17 cellular contexts compared by ENCODE assay signal in the genomic region with DNA sequence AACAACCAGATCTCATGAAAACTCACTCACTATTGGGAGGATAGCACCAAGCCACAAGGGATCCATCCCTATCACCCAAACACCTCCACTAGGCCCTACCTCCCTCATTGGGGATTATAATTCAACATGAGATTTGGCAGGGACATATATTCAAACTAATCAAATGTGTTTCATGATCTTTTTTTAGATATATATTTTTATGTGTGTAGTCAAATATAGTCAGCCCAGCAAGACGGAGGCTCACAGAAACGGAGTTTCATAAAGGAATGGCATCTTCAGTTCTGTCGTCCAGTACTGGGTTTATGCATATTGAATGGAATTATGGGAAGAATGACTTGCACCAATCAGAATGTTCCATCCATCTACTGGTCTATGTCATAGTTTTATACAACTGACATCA.
DNase-seq lines count a peak whose midpoint lies in the region; TF ChIP-seq lines count a peak whose summit lies in the region.
"Had no signal": no experiment of that assay in that cellular context is flagged by ENCODE, and none has a peak within 500 bp of the region (broad histone marks: within the 10 kb centered on the region; RNA-seq: fewer than 3 reads in every experiment).

No MANE protein-coding gene starts in this region.

- H3K27ac ChIP-seq in Karpas-422 (ENCODE audit: low read length), result peak overlapping the region; percentile 100
- H3K27ac ChIP-seq in caudate nucleus (ENCODE audit: low read depth, low read length), result peak overlapping the region; percentile 74
- peak overlapping the region; percentile 7 to 47 (median 33) for H3K27ac ChIP-seq in sigmoid colon
- no peak overlapping the region for H3K27ac ChIP-seq in GM23248

- no peak for TF ChIP-seq POLR2A in sigmoid colon (IDR thresholded peaks at IDR 0.05)

- H3K4me2 ChIP-seq in Karpas-422 (ENCODE audit: low read depth, low read length, poor library complexity, severe bottlenecking), result peak overlapping the region; percentile 95
- no peak overlapping the region for H3K4me2 ChIP-seq in GM23248 (ENCODE audit: unreplicated experiment)

- H3K4me1 ChIP-seq in Karpas-422 (ENCODE audit: low read length) (peaks cover 62% of the 10 kb centered on the region), sigmoid colon (peaks cover 0 to 9% (median 0%) of the 10 kb centered on the region in 4 donors), GM23248 (ENCODE audit: insufficient read depth) (no peaks in the 10 kb centered on the region)
- H3K4me1 ChIP-seq: BE2C had no signal

- H2AFZ ChIP-seq in Karpas-422 (ENCODE audit: low read length), result peak overlapping the region; percentile 19; the same call in 1 of the 2 replicates
- no peak overlapping the region for H2AFZ ChIP-seq in GM23248
- H2AFZ ChIP-seq: GM23338 had no signal

- no peaks in the 10 kb centered on the region for H3K79me2 ChIP-seq in Karpas-422 (ENCODE audit: low read length)
- H3K79me2 ChIP-seq in GM23248 (ENCODE audit: insufficient read depth), result no peaks in the 10 kb centered on the region

- peak; percentile 94 for DNase-seq in Karpas-422
- no peak for DNase-seq in caudate nucleus (lab: John Stamatoyannopoulos, UW)
- DNase-seq in sigmoid colon, result no peak
- no peak for DNase-seq in GM23248
- DNase-seq in islet precursor cell, result no peak
- DNase-seq in medulla oblongata (ENCODE audit: extremely low spot score), result no peak
- no peak for DNase-seq in activated CD4-positive, alpha-beta T cell treated with anti-CD3 and anti-CD28 coated beads for 1 hour
- DNase-seq: ACHN; BE2C; CD4-positive, alpha-beta memory T cell; DMS153; DMS79; GDM1; HCEC 1CT; HFFc6; IMR-90 had no signal

- H3F3A ChIP-seq in GM23248 (ENCODE audit: insufficient read depth), result no peaks in the 10 kb centered on the region

- no peak for TF ChIP-seq EP300 in sigmoid colon (IDR thresholded peaks at IDR 0.05)

- no peak for TF ChIP-seq CTCF in sigmoid colon (IDR thresholded peaks at IDR 0.05)

- H3K9ac ChIP-seq in Karpas-422 (ENCODE audit: low read length) (peak overlapping the region; percentile 58), GM23248 (no peak overlapping the region)

- H3K4me3 ChIP-seq in Karpas-422 (ENCODE audit: low read length) (peak overlapping the region; percentile 61), sigmoid colon (no peak overlapping the region), GM23248 (no peak overlapping the region)
- H3K4me3 ChIP-seq: GM23338 had no signal

- H3K36me3 ChIP-seq in Karpas-422 (ENCODE audit: insufficient read depth, low read length), result no peaks in the 10 kb centered on the region; the same call in 1 of the 2 replicates
- no peaks in the 10 kb centered on the region for H3K36me3 ChIP-seq in sigmoid colon
- no peaks in the 10 kb centered on the region for H3K36me3 ChIP-seq in GM23248 (ENCODE audit: low read depth)
- H3K36me3 ChIP-seq: BE2C had no signal

- H3K9me3 ChIP-seq in Karpas-422 (ENCODE audit: low read length) (no peaks in the 10 kb centered on the region; the same call in 1 of the 2 replicates), sigmoid colon (no peaks in the 10 kb centered on the region), GM23248 (ENCODE audit: low read depth) (no peaks in the 10 kb centered on the region)
- H3K9me3 ChIP-seq: BE2C had no signal

- in situ Hi-C loops in GM23248 (cut with MboI), result no loop called here

- H3K27me3 ChIP-seq in Karpas-422 (ENCODE audit: low read length) (no peaks in the 10 kb centered on the region), sigmoid colon (no peaks in the 10 kb centered on the region), GM23248 (replicated peaks; ENCODE audit: insufficient read depth) (peaks cover 10% of the 10 kb centered on the region)
- H3K27me3 ChIP-seq: BE2C had no signal

- no peaks in the 10 kb centered on the region for H3K9me2 ChIP-seq in Karpas-422 (replicated peaks; ENCODE audit: insufficient read depth, low read length)
- H3K9me2 ChIP-seq in GM23248 (ENCODE audit: insufficient read depth), result no peaks in the 10 kb centered on the region

- H4K20me1 ChIP-seq in Karpas-422 (ENCODE audit: insufficient read depth, low read depth, low read length), result no peaks in the 10 kb centered on the region
- no peaks in the 10 kb centered on the region for H4K20me1 ChIP-seq in GM23248 (ENCODE audit: insufficient read depth)

- intact Hi-C loops in sigmoid colon (cut with DNase I), result loop anchor here (5.0 kb wide), 1 partner anchor 407 kb away; no protein-coding TSS in a partner anchor

- 91 to 94% methylated on average over 3 of the region's 3 CpGs for WGBS in sigmoid colon, 2 donors
- WGBS in GM23248 (ENCODE audit: low coverage in 1 of 2, low lambda C conversion rate in 2 of 2, missing lambda C conversion rate in 2 of 2), 2 experiments, result 81 to 96% methylated on average over 3 of the region's 3 CpGs
